ENCODE assay signal across 1 cellular context in the genomic region with DNA sequence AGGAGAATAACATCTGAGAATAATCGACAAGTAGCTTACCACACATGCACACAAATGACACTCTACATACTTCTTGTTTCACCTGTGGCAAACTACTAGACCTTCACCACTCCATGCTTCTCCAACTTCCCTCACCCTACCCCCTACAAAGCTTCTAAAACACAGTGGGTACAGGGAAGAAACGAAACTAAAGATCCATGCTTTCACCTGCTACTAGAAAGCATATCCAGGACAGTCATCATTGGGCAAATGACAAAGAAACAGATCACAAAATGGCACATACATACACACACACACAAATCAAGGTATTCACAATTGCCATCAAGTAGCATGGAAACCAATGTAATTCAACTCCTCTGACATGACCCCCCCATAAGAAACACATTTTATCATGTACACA.
TF ChIP-seq lines count a peak whose summit lies in the region.

No MANE protein-coding gene starts in this region.

TF ChIP-seq in K562, 482 proteins besides CTCF, POLR2A, EP300 and RAD21:
- TF ChIP-seq ARHGAP35 (IDR thresholded peaks at IDR 0.05; ENCODE audit: partially characterized antibody) = peak; percentile 10
- TF ChIP-seq HDGF (IDR thresholded peaks at IDR 0.05) = 0 out of 2 replicates have a peak, but pooled peaks have one; percentile 58
- TF ChIP-seq ZBED1 (IDR thresholded peaks at IDR 0.05) = no peak
- no peak for TF ChIP-seq ZFP36 (IDR thresholded peaks at IDR 0.05; ENCODE audit: low read depth, low read length, partially characterized antibody)
- no peak for TF ChIP-seq ZNF780A (CRISPR knock-in tag; IDR thresholded peaks at IDR 0.05)
- no peak for TF ChIP-seq NR4A1 (CRISPR knock-in tag; IDR thresholded peaks at IDR 0.05)
- no peak for TF ChIP-seq NR4A1 (tag; IDR thresholded peaks at IDR 0.05)
- TF ChIP-seq, protein P1, sequence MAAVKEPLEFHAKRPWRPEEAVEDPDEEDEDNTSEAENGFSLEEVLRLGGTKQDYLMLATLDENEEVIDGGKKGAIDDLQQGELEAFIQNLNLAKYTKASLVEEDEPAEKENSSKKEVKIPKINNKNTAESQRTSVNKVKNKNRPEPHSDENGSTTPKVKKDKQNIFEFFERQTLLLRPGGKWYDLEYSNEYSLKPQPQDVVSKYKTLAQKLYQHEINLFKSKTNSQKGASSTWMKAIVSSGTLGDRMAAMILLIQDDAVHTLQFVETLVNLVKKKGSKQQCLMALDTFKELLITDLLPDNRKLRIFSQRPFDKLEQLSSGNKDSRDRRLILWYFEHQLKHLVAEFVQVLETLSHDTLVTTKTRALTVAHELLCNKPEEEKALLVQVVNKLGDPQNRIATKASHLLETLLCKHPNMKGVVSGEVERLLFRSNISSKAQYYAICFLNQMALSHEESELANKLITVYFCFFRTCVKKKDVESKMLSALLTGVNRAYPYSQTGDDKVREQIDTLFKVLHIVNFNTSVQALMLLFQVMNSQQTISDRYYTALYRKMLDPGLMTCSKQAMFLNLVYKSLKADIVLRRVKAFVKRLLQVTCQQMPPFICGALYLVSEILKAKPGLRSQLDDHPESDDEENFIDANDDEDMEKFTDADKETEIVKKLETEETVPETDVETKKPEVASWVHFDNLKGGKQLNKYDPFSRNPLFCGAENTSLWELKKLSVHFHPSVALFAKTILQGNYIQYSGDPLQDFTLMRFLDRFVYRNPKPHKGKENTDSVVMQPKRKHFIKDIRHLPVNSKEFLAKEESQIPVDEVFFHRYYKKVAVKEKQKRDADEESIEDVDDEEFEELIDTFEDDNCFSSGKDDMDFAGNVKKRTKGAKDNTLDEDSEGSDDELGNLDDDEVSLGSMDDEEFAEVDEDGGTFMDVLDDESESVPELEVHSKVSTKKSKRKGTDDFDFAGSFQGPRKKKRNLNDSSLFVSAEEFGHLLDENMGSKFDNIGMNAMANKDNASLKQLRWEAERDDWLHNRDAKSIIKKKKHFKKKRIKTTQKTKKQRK (IDR thresholded peaks at IDR 0.05; ENCODE audit: borderline replicate concordance, low read depth, low read length) = no peak
- TF ChIP-seq SMARCA5 (IDR thresholded peaks at IDR 0.05) = 0 out of 2 replicates have a peak, but pooled peaks have one; percentile 20
- TF ChIP-seq NFRKB (IDR thresholded peaks at IDR 0.05; ENCODE audit: low read depth) = peak; percentile 51; the same call in 1 of the 2 replicates
- TF ChIP-seq ZNF174 (CRISPR knock-in tag; IDR thresholded peaks at IDR 0.05) = no peak
